In the genomic region with DNA sequence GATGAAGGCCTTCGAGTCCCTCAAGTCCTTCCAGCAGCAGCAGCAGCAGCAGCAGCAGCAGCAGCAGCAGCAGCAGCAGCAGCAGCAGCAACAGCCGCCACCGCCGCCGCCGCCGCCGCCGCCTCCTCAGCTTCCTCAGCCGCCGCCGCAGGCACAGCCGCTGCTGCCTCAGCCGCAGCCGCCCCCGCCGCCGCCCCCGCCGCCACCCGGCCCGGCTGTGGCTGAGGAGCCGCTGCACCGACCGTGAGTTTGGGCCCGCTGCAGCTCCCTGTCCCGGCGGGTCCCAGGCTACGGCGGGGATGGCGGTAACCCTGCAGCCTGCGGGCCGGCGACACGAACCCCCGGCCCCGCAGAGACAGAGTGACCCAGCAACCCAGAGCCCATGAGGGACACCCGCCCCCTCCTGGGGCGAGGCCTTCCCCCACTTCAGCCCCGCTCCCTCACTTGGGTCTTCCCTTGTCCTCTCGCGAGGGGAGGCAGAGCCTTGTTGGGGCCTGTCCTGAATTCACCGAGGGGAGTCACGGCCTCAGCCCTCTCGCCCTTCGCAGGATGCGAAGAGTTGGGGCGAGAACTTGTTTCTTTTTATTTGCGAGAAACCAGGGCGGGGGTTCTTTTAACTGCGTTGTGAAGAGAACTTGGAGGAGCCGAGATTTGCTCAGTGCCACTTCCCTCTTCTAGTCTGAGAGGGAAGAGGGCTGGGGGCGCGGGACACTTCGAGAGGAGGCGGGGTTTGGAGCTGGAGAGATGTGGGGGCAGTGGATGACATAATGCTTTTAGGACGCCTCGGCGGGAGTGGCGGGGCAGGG, we compare ENCODE assay signal across 8 cellular contexts. TPM values are rescaled to one million over a fixed set of nuclear protein-coding genes. Genes with fewer than 3 reads are reported as not detected.
DNase-seq lines count a peak whose midpoint lies in the region; ATAC-seq and TF ChIP-seq lines count a peak whose summit lies in the region.

No MANE protein-coding gene starts in this region.

- intact Hi-C loops in body of pancreas (cut with DNase I), result no loop called here

- WGBS in body of pancreas, 2 donors, result 0 to 1% methylated on average over 14 to 47 of the region's 60 CpGs

- H3K9ac ChIP-seq in BLaER1 treated with 17β-estradiol and CSF1 and Interleukin-3, amounts not matched to agents 10 nM and 100 nM, result peak overlapping the region; percentile 87 to 97 (median 95)
- H3K9ac ChIP-seq in skeletal muscle satellite cell (ENCODE audit: low read depth, low read length), result peak overlapping the region; percentile 91

- ATAC-seq in GM21447 (IDR thresholded peaks at IDR 0.05; ENCODE audit: unreplicated experiment), result peak; percentile 30
- ATAC-seq in body of pancreas, result peak; percentile 2
- ATAC-seq in HG03196 (IDR thresholded peaks at IDR 0.05; ENCODE audit: unreplicated experiment), result no peak

- peak overlapping the region; percentile 86 to 99 (median 92) for H3K4me2 ChIP-seq in BLaER1 treated with 17β-estradiol and CSF1 and Interleukin-3, amounts not matched to agents 10 nM and 100 nM
- peak overlapping the region; percentile 98 for H3K4me2 ChIP-seq in skeletal muscle satellite cell (ENCODE audit: low read length)

- H3K36me3 ChIP-seq in BLaER1 treated with 17β-estradiol and CSF1 and Interleukin-3, amounts not matched to agents 10 nM and 100 nM, result peaks cover 0 to 8% (median 0%) of the 10 kb centered on the region in 11 experiments; a peak in 3 of 22 replicates
- H3K36me3 ChIP-seq in body of pancreas (replicated peaks in 1 of 2; ENCODE audit: insufficient read depth in 1 of 2, low read depth in 2 of 2) (no peaks in the 10 kb centered on the region), skeletal muscle satellite cell (ENCODE audit: insufficient read depth, low read length) (no peaks in the 10 kb centered on the region)

- no peaks in the 10 kb centered on the region for H3K9me3 ChIP-seq in BLaER1 treated with 17β-estradiol and CSF1 and Interleukin-3, amounts not matched to agents 10 nM and 100 nM (replicated peaks in 1 of 11)
- no peaks in the 10 kb centered on the region for H3K9me3 ChIP-seq in body of pancreas
- H3K9me3 ChIP-seq in iPS-18c (ENCODE audit: control insufficient read depth, insufficient read depth, low read length), result no peaks in the 10 kb centered on the region
- no peaks in the 10 kb centered on the region for H3K9me3 ChIP-seq in skeletal muscle satellite cell (replicated peaks; ENCODE audit: low read length)

- H4K20me1 ChIP-seq in BLaER1 treated with 17β-estradiol and CSF1 and Interleukin-3, amounts not matched to agents 10 nM and 100 nM, result peaks cover 44 to 50% (median 45%) of the 10 kb centered on the region in 11 experiments; a peak in 21 of 22 replicates

- peak in 1 of 3 donors; percentile 4 for TF ChIP-seq POLR2A in body of pancreas (IDR thresholded peaks at IDR 0.05)

- H3K4me1 ChIP-seq in BLaER1 treated with 17β-estradiol and CSF1 and Interleukin-3, amounts not matched to agents 10 nM and 100 nM, result peaks cover 44 to 53% (median 50%) of the 10 kb centered on the region in 10 experiments
- H3K4me1 ChIP-seq in body of pancreas (peaks cover 26% of the 10 kb centered on the region), skeletal muscle satellite cell (ENCODE audit: control insufficient read depth, insufficient read depth, low read length) (peaks cover 16% of the 10 kb centered on the region)

- H3K27me3 ChIP-seq in BLaER1 treated with 17β-estradiol and CSF1 and Interleukin-3, amounts not matched to agents 10 nM and 100 nM, result no peaks in the 10 kb centered on the region
- no peaks in the 10 kb centered on the region for H3K27me3 ChIP-seq in body of pancreas
- no peaks in the 10 kb centered on the region for H3K27me3 ChIP-seq in skeletal muscle satellite cell (ENCODE audit: control insufficient read depth, insufficient read depth, low read length)

- no peak for TF ChIP-seq CTCF in body of pancreas (IDR thresholded peaks at IDR 0.05)

- H3K4me3 ChIP-seq in BLaER1 treated with 17β-estradiol and CSF1 and Interleukin-3, amounts not matched to agents 10 nM and 100 nM, result peak overlapping the region; percentile 75 to 97 (median 92)
- peak overlapping the region; percentile 65 to 79 for H3K4me3 ChIP-seq in body of pancreas
- peak overlapping the region; percentile 100 for H3K4me3 ChIP-seq in iPS-18c (ENCODE audit: insufficient read depth, low read depth, low read length)
- H3K4me3 ChIP-seq in skeletal muscle satellite cell (ENCODE audit: low read length), result peak overlapping the region; percentile 100

- DNase-seq in NCI-H1092 treated with DMSO at 0.1 percent for 48 hours (lab: John Stamatoyannopoulos, UW), result peak; percentile 15
- peak in 4 of 5 experiments; percentile 18 to 57 (median 28) for DNase-seq in T-helper 2 cell
- peak; percentile 39 to 68 (median 52) for DNase-seq in body of pancreas

- peak overlapping the region; percentile 83 to 95 (median 90) for H3K27ac ChIP-seq in BLaER1 treated with 17β-estradiol and CSF1 and Interleukin-3, amounts not matched to agents 10 nM and 100 nM
- H3K27ac ChIP-seq in body of pancreas, result peak overlapping the region; percentile 79 to 92 (median 88)

RNA-seq across cellular contexts. Expression of a gene that starts 0.6 kb away (rescaled TPM):
- 100 to 1,000 TPM in 1 of 2 donors, 10 to 100 TPM in 1; 40.5 to 115 TPM for total RNA-seq in body of pancreas
- total RNA-seq in skeletal muscle satellite cell (2012; rRNA removed), result 27.7 and 59.6 TPM in 2 replicates

RNA-seq across cellular contexts. Expression of a gene that starts 0.7 kb away (rescaled TPM):
- total RNA-seq in body of pancreas, result not detected
- total RNA-seq in skeletal muscle satellite cell (2012; rRNA removed), result not detected in 2 replicates
